Comparison of ENCODE assay signal across 8 cellular contexts in the genomic region with DNA sequence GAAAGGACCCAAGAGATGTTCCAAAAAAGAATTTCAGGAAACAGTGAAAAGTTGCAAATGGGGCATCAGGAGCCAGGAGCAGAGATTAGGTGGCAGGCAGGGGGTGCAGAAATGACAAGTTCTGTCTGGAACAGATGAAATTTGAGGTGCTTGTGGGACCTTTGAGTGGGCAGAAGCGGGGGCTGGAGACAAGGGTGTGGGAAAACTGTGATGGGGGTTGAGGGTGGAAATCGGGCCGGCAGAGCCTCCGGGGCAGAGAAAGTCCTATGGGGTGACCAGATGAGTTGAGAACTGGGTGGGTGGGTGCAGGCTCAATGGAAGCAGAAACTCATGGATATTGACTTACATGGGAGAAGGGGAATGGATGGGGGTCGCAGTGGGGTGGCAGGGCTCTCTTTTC. TPM values are rescaled to one million over a fixed set of nuclear protein-coding genes. Genes with fewer than 3 reads are reported as not detected.
DNase-seq lines count a peak whose midpoint lies in the region; ATAC-seq, FAIRE-seq and TF ChIP-seq lines count a peak whose summit lies in the region.

No MANE protein-coding gene starts in this region.

- H3K27ac Mint-ChIP-seq in HFFc6 (peak overlapping the region; percentile 81), nephron progenitor cell (no peak overlapping the region)
- H3K27ac Mint-ChIP-seq in central memory CD8-positive, alpha-beta T cell (ENCODE audit: low read depth) = peak overlapping the region; percentile 93

- no peak for TF ChIP-seq POLR2A in Peyer's patch (IDR thresholded peaks at IDR 0.05)

- H3K4me3 ChIP-seq in ACC112 (ENCODE audit: low read depth, low read length) = peak overlapping the region; percentile 77; the same call in 1 of the 2 replicates
- no peak overlapping the region for H3K4me3 ChIP-seq in Peyer's patch

- no peak for ATAC-seq in central memory CD8-positive, alpha-beta T cell (replicated peaks; ENCODE audit: extremely low read depth, poor library complexity, severe bottlenecking)

- H3K27ac ChIP-seq in ACC112 (ENCODE audit: low read depth, low read length) (peak overlapping the region; percentile 83; the same call in 1 of the 2 replicates), Peyer's patch (peak overlapping the region in 1 of 4 donors; percentile 95)

- peaks cover 54% of the 10 kb centered on the region for H3K4me1 Mint-ChIP-seq in HFFc6 (ENCODE audit: low read depth)
- H3K4me1 Mint-ChIP-seq in central memory CD8-positive, alpha-beta T cell = peaks cover 31% of the 10 kb centered on the region
- peaks cover 32% of the 10 kb centered on the region for H3K4me1 Mint-ChIP-seq in nephron progenitor cell

- H3K4me1 ChIP-seq in ACC112 (ENCODE audit: control insufficient read depth, insufficient read depth, low read length, unreplicated experiment) (peaks cover 19% of the 10 kb centered on the region), Peyer's patch (peaks cover 0 to 46% (median 18%) of the 10 kb centered on the region in 4 donors)

- no peak for FAIRE-seq in RCC 7860 (lab: Jason Lieb, UNC)

- H3K36me3 Mint-ChIP-seq in HFFc6 (ENCODE audit: low read depth) (no peaks in the 10 kb centered on the region; the same call in 1 of the 2 replicates), nephron progenitor cell (ENCODE audit: low read depth) (no peaks in the 10 kb centered on the region)
- peaks cover 11% of the 10 kb centered on the region for H3K36me3 Mint-ChIP-seq in central memory CD8-positive, alpha-beta T cell (ENCODE audit: insufficient read depth)

- H3K4me3 Mint-ChIP-seq in HFFc6 (peak overlapping the region; percentile 83), nephron progenitor cell (peak overlapping the region; percentile 87)
- H3K4me3 Mint-ChIP-seq in central memory CD8-positive, alpha-beta T cell = peak overlapping the region; percentile 85

- H3K9me3 Mint-ChIP-seq in HFFc6 = no peaks in the 10 kb centered on the region
- no peaks in the 10 kb centered on the region for H3K9me3 Mint-ChIP-seq in central memory CD8-positive, alpha-beta T cell
- H3K9me3 Mint-ChIP-seq in nephron progenitor cell = no peaks in the 10 kb centered on the region

- TF ChIP-seq CTCF in HFFc6 (IDR thresholded peaks at IDR 0.05) (no peak), nephron progenitor cell (IDR thresholded peaks at IDR 0.05) (no peak), Peyer's patch (IDR thresholded peaks at IDR 0.05) (no peak)

- H3K36me3 ChIP-seq in ACC112 (ENCODE audit: insufficient read depth, low read length) = no peaks in the 10 kb centered on the region
- H3K36me3 ChIP-seq in Peyer's patch = peaks cover 0 to 7% (median 0%) of the 10 kb centered on the region in 3 donors

- no peak overlapping the region for H2AFZ ChIP-seq in ACC112 (ENCODE audit: low read length, unreplicated experiment)

- H3K27me3 ChIP-seq in ACC112 (ENCODE audit: insufficient read depth, low read length) (no peaks in the 10 kb centered on the region), Peyer's patch (no peaks in the 10 kb centered on the region)

- DNase-seq in HFFc6 (no peak), nephron progenitor cell (no peak), cerebellar cortex (ENCODE audit: low spot score) (no peak), NCI-H2171 (lab: John Stamatoyannopoulos, UW) (no peak), Peyer's patch (no peak), RCC 7860 (ENCODE audit: low spot score) (no peak)
- DNase-seq in central memory CD8-positive, alpha-beta T cell (ENCODE audit: low spot score in 2 of 2) = no peak

- no peaks in the 10 kb centered on the region for H3K9me3 ChIP-seq in Peyer's patch

- peaks cover 10% of the 10 kb centered on the region for H3K27me3 Mint-ChIP-seq in HFFc6 (ENCODE audit: insufficient read depth)
- H3K27me3 Mint-ChIP-seq in central memory CD8-positive, alpha-beta T cell = peaks cover 11% of the 10 kb centered on the region
- peaks cover 21% of the 10 kb centered on the region for H3K27me3 Mint-ChIP-seq in nephron progenitor cell (ENCODE audit: low read depth, poor library complexity)

- no peaks in the 10 kb centered on the region for H3K79me2 ChIP-seq in ACC112 (ENCODE audit: control insufficient read depth, insufficient read depth, low read length, unreplicated experiment)

RNA-seq across cellular contexts. Expression of a gene that starts 1.6 kb away (rescaled TPM):
- total RNA-seq in HFFc6 (2021; fragmentation: NEBNext Ultra II Directional; extraction: Animal tissue kit (Norgen Biotek cat#: 25700)) = 10 to 100 TPM; 10.3 to 46.6 (median 43.6) TPM
- total RNA-seq in Peyer's patch = 100 to 1,000 TPM in 1 of 4 donors, 10 to 100 TPM in 2, 1 to 10 TPM in 1; 3.9 to 265 (median 42.2) TPM

RNA-seq across cellular contexts. Expression of a gene that starts 20.1 kb away (rescaled TPM):
- 10 to 100 TPM; 62.1 to 73.6 (median 66.6) TPM for total RNA-seq in HFFc6 (2021; fragmentation: NEBNext Ultra II Directional; extraction: Animal tissue kit (Norgen Biotek cat#: 25700))
- 10 to 100 TPM; 31.5 to 39.6 (median 33.9) TPM for total RNA-seq in Peyer's patch

RNA-seq across cellular contexts. Expression of a gene that starts 29.8 kb away (rescaled TPM):
- not detected for total RNA-seq in HFFc6 (2021; fragmentation: NEBNext Ultra II Directional; extraction: Animal tissue kit (Norgen Biotek cat#: 25700))
- 1 to 10 TPM in 2 of 4 donors, not detected in 2; 1.4 to 6.6 TPM for total RNA-seq in Peyer's patch

RNA-seq across cellular contexts. Expression of a gene that starts 42.9 kb away (rescaled TPM):
- under 1 TPM; 0.24 to 1.00 (median 0.69) TPM for total RNA-seq in HFFc6 (2021; fragmentation: NEBNext Ultra II Directional; extraction: Animal tissue kit (Norgen Biotek cat#: 25700))
- total RNA-seq in Peyer's patch = 100 to 1,000 TPM in 1 of 4 donors, 10 to 100 TPM in 1, 1 to 10 TPM in 2; 1.2 to 112 (median 16.2) TPM
